In genomic region chrX:103584606-103585005, GRCh38 we compare ENCODE assay signal across 9 cellular contexts. TPM values are rescaled to one million over a fixed set of nuclear protein-coding genes. Genes with fewer than 3 reads are reported as not detected.
DNase-seq lines count a peak whose midpoint lies in the region; ATAC-seq and TF ChIP-seq lines count a peak whose summit lies in the region.
"Had no signal": no experiment of that assay in that cellular context is flagged by ENCODE, and none has a peak within 500 bp of the region (broad histone marks: within the 10 kb centered on the region; RNA-seq: fewer than 3 reads in every experiment).

No MANE protein-coding gene starts in this region.

- H3K27ac Mint-ChIP-seq in progenitor cell of endocrine pancreas = no peak overlapping the region

- H3K27ac ChIP-seq in dorsolateral prefrontal cortex (peak overlapping the region in 40 of 59 donors; percentile 2 to 92 (median 87)), RWPE1 (no peak overlapping the region)

- POLR2A ChIA-PET in RWPE1 (lab: Yijun Ruan, JAX; ENCODE audit: low non-redundant PET) = no interaction called here

- no peaks in the 10 kb centered on the region for H3K27me3 Mint-ChIP-seq in progenitor cell of endocrine pancreas

- H3K27me3 ChIP-seq in dorsolateral prefrontal cortex = peaks cover 0 to 37% (median 3%) of the 10 kb centered on the region in 45 donors

- peaks cover 5% of the 10 kb centered on the region for H3K36me3 Mint-ChIP-seq in progenitor cell of endocrine pancreas (ENCODE audit: insufficient read depth)

- peak overlapping the region in 55 of 59 donors; percentile 16 to 80 (median 65) for H3K4me3 ChIP-seq in dorsolateral prefrontal cortex

- ATAC-seq in HG02885 (IDR thresholded peaks at IDR 0.05; ENCODE audit: poor library complexity, unreplicated experiment) = no peak

- H3K4me1 Mint-ChIP-seq in progenitor cell of endocrine pancreas (ENCODE audit: low read depth) = peaks cover 5% of the 10 kb centered on the region

- H3K4me3 Mint-ChIP-seq in progenitor cell of endocrine pancreas (ENCODE audit: low read depth) = peak overlapping the region; percentile 92

- DNase-seq in NCI-H1417 (lab: John Stamatoyannopoulos, UW) (peak in 2 of 3 experiments; percentile 17 to 52), NCI-H1417 treated with DMSO at 0.1 percent for 48 hours (lab: John Stamatoyannopoulos, UW) (no peak), NCI-H2081 (lab: John Stamatoyannopoulos, UW) (peak; percentile 47 to 79), dorsolateral prefrontal cortex (no peak), progenitor cell of endocrine pancreas (ENCODE audit: low spot score, unreplicated experiment) (no peak), posterior vena cava (ENCODE audit: low spot score) (no peak), RWPE1 (ENCODE audit: low spot score) (no peak)
- DNase-seq: kidney glomerular epithelial cell had no signal

- CTCF ChIA-PET in RWPE1 (lab: Yijun Ruan, JAX) = no interaction called here

- peaks cover 14% of the 10 kb centered on the region for H3K9me3 Mint-ChIP-seq in progenitor cell of endocrine pancreas (ENCODE audit: low read depth)

- intact Hi-C loops in dorsolateral prefrontal cortex (cut with DNase I) = loop anchor here in 1 of 2 donors (10.0 kb wide), 1 partner anchor 100 kb away; the partner anchor contains the start of gene MORF4L2
- intact Hi-C loops in posterior vena cava (cut with DNase I) = no loop called here

- TF ChIP-seq CTCF in dorsolateral prefrontal cortex (IDR thresholded peaks at IDR 0.05 in 54 of 56, conservative IDR thresholded peaks at IDR 0.05 in 2 of 56; ENCODE audit: low read depth in 1 of 56, partially characterized antibody in 56 of 56) (no peak), progenitor cell of endocrine pancreas (IDR thresholded peaks at IDR 0.05; ENCODE audit: unreplicated experiment) (no peak), RWPE1 (conservative IDR thresholded peaks at IDR 0.05; ENCODE audit: low read depth) (no peak)

RNA-seq across cellular contexts. Expression of gene TCEAL4, which starts 0.7 kb away (rescaled TPM):
- 100 to 1,000 TPM in 77 of 120 experiments, 10 to 100 TPM in 43; 75.8 to 142 (median 106) TPM for total RNA-seq in dorsolateral prefrontal cortex
- 67.4 and 72.3 TPM in 2 replicates for total RNA-seq in progenitor cell of endocrine pancreas
- total RNA-seq in posterior vena cava = 100 to 1,000 TPM; 197 to 336 TPM

RNA-seq across cellular contexts. Expression of gene TCEAL3, which starts 23.2 kb away (rescaled TPM):
- 100 to 1,000 TPM in 3 of 120 experiments, 10 to 100 TPM in 117; 56.2 to 103 (median 76.7) TPM for total RNA-seq in dorsolateral prefrontal cortex
- total RNA-seq in progenitor cell of endocrine pancreas = 14.4 and 15.1 TPM in 2 replicates
- 100 to 1,000 TPM in 1 of 2 donors, 10 to 100 TPM in 1; 87.0 to 113 TPM for total RNA-seq in posterior vena cava

RNA-seq across cellular contexts. Expression of gene TCEAL1, which starts 44.2 kb away (rescaled TPM):
- total RNA-seq in dorsolateral prefrontal cortex (10 to 100 TPM; 27.6 to 72.2 (median 53.4) TPM), progenitor cell of endocrine pancreas (18.9 and 21.5 TPM in 2 replicates), posterior vena cava (100 to 1,000 TPM in 1 of 2 donors, 10 to 100 TPM in 1; 90.0 to 120 TPM)

Comparison
In these comparisons a context has a peak if more than half of its experiments do, and no peak if none do; other contexts are left out.
1. DNase-seq: peak in NCI-H1417 (2 of 3) and NCI-H2081 (2 of 2); none in NCI-H1417 treated with DMSO at 0.1 percent for 48 hours (single experiment), dorsolateral prefrontal cortex (0 of 10), progenitor cell of endocrine pancreas (single experiment), posterior vena cava (single experiment) and RWPE1 (single experiment).